Comparison of ENCODE assay signal across 8 cellular contexts in the genomic region with DNA sequence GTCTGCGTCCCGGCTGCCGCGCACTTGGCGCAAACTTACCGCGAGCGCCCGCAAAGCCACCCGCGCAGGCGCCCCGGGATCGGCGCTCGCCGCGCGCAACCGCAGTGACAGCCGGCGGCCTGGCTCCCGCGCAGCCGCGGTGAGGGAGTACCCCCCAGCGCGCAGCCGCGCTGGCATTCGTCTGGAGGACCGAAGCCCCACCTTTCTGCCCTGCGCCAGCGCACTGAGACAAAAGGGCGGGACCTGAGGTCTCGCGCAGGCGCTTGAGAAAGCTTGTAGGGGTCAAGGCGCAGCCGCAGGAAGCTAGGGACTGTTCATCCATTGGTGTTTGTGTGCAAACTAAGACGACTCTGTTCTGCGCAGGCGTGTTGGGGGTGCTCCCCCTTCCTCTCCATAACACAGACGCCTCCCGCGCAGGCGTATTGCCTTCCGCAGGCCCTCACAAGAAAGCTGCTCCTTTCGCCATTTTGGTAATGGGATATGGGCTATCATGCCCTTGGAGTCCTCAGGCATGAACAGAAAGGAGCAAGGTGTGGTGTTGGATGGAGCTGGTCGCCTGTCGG. TPM values are rescaled to one million over a fixed set of nuclear protein-coding genes. Genes with fewer than 3 reads are reported as not detected.
DNase-seq lines count a peak whose midpoint lies in the region; ATAC-seq and TF ChIP-seq lines count a peak whose summit lies in the region.

A gene (minus strand): TSS at position 91 of the 563 bp plus-strand sequence. CDS start 558 bp downstream, outside the sequence.

- DNase-seq in NCI-H1105 (lab: John Stamatoyannopoulos, UW) = peak; percentile 99
- peak; percentile 100 for DNase-seq in SKM-1 treated with dmso at 0.1 percent for 144 hours (lab: John Stamatoyannopoulos, UW; ENCODE audit: unreplicated experiment)
- peak; percentile 99 for DNase-seq in glutamatergic neuron
- DNase-seq in osteoblast (ENCODE audit: insufficient read length, low spot score, missing footprints) = peak; percentile 98
- peak; percentile 99 for DNase-seq in thoracic aorta (ENCODE audit: low spot score)

- H3K36me3 ChIP-seq in osteoblast (ENCODE audit: insufficient read depth, low read length) = no peaks in the 10 kb centered on the region
- no peaks in the 10 kb centered on the region for H3K36me3 ChIP-seq in thoracic aorta

- no peaks in the 10 kb centered on the region for H3K27me3 ChIP-seq in osteoblast (ENCODE audit: insufficient read depth, low read length)
- no peaks in the 10 kb centered on the region for H3K27me3 ChIP-seq in thoracic aorta (replicated peaks; ENCODE audit: insufficient read depth)

- H3K4me3 ChIP-seq in GM08714 (ENCODE audit: low read length) = peak within 1 kb of the TSS; percentile 86
- H3K4me3 ChIP-seq in osteoblast (ENCODE audit: insufficient read depth, low read length) = peak within 1 kb of the TSS; percentile 85
- H3K4me3 ChIP-seq in thoracic aorta = peak within 1 kb of the TSS; percentile 87

- H2AFZ ChIP-seq in osteoblast (ENCODE audit: low read length) = peak within 1 kb of the TSS; percentile 98

- H3K27ac ChIP-seq in osteoblast (ENCODE audit: low read depth, low read length) (peak within 1 kb of the TSS; percentile 90), thoracic aorta (peak within 1 kb of the TSS; percentile 95 to 96)

- peaks cover 45% of the 10 kb centered on the region for H3K79me2 ChIP-seq in osteoblast (ENCODE audit: insufficient read depth, low read length)

- H3K4me3 Mint-ChIP-seq in activated naive CD8-positive, alpha-beta T cell = peak within 1 kb of the TSS; percentile 94
- peak within 1 kb of the TSS; percentile 87 for H3K4me3 Mint-ChIP-seq in glutamatergic neuron (ENCODE audit: unreplicated experiment)

- ATAC-seq in HG02623 (IDR thresholded peaks at IDR 0.05; ENCODE audit: unreplicated experiment) = peak; percentile 55
- peak; percentile 87 for ATAC-seq in thoracic aorta (ENCODE audit: insufficient number of reproducible peaks, low FRiP score, low read depth)

- no peaks in the 10 kb centered on the region for H3K27me3 Mint-ChIP-seq in activated naive CD8-positive, alpha-beta T cell
- peaks cover 11% of the 10 kb centered on the region for H3K27me3 Mint-ChIP-seq in glutamatergic neuron (ENCODE audit: unreplicated experiment)

- peaks cover 26% of the 10 kb centered on the region for H3K4me1 ChIP-seq in osteoblast (ENCODE audit: insufficient read depth, low read length)
- H3K4me1 ChIP-seq in thoracic aorta (ENCODE audit: control insufficient read depth in 1 of 2, low read depth in 2 of 2) = peaks cover 16 to 30% of the 10 kb centered on the region in 2 donors

- peaks cover 4% of the 10 kb centered on the region for H4K20me1 ChIP-seq in osteoblast (ENCODE audit: insufficient read depth, low read length)

- peak within 1 kb of the TSS; percentile 93 for H3K27ac Mint-ChIP-seq in activated naive CD8-positive, alpha-beta T cell
- peak within 1 kb of the TSS; percentile 90 for H3K27ac Mint-ChIP-seq in glutamatergic neuron (ENCODE audit: unreplicated experiment)

- H3K9me3 ChIP-seq in osteoblast (ENCODE audit: low read depth, low read length) (no peaks in the 10 kb centered on the region), thoracic aorta (no peaks in the 10 kb centered on the region)

- H3K9me3 Mint-ChIP-seq in activated naive CD8-positive, alpha-beta T cell (ENCODE audit: low read depth) = no peaks in the 10 kb centered on the region
- H3K9me3 Mint-ChIP-seq in glutamatergic neuron (ENCODE audit: unreplicated experiment) = peaks cover 10% of the 10 kb centered on the region

- TF ChIP-seq CTCF in glutamatergic neuron (IDR thresholded peaks at IDR 0.05; ENCODE audit: partially characterized antibody, unreplicated experiment) = no peak
- TF ChIP-seq CTCF in osteoblast (IDR thresholded peaks at IDR 0.05; ENCODE audit: extremely low read depth, low read depth, low read length) = no peak
- no peak for TF ChIP-seq CTCF in thoracic aorta (IDR thresholded peaks at IDR 0.05)

- H3K4me1 Mint-ChIP-seq in activated naive CD8-positive, alpha-beta T cell (ENCODE audit: low read depth) = peaks cover 22% of the 10 kb centered on the region
- peaks cover 11% of the 10 kb centered on the region for H3K4me1 Mint-ChIP-seq in glutamatergic neuron (ENCODE audit: low read depth, unreplicated experiment)

- H3K4me2 ChIP-seq in osteoblast (ENCODE audit: insufficient read depth, low read length) = peak within 1 kb of the TSS; percentile 94

- peaks cover 4% of the 10 kb centered on the region for H3K36me3 Mint-ChIP-seq in activated naive CD8-positive, alpha-beta T cell
- no peaks in the 10 kb centered on the region for H3K36me3 Mint-ChIP-seq in glutamatergic neuron (ENCODE audit: unreplicated experiment)

RNA-seq across cellular contexts. Expression of the gene that starts here (rescaled TPM):
- total RNA-seq in glutamatergic neuron (ENCODE audit: unreplicated experiment) (59.8 TPM), osteoblast (20.3 and 26.8 TPM in 2 replicates), thoracic aorta (10 to 100 TPM; 46.4 to 99.4 TPM)

Comparison
In these comparisons a context has a peak if more than half of its experiments do, and no peak if none do; other contexts are left out.
1. Peak in every context shown above with its lines: DNase-seq, ATAC-seq, H3K4me3 ChIP-seq and H3K27ac ChIP-seq.